ENCODE assay signal across 20 cellular contexts in the genomic region with DNA sequence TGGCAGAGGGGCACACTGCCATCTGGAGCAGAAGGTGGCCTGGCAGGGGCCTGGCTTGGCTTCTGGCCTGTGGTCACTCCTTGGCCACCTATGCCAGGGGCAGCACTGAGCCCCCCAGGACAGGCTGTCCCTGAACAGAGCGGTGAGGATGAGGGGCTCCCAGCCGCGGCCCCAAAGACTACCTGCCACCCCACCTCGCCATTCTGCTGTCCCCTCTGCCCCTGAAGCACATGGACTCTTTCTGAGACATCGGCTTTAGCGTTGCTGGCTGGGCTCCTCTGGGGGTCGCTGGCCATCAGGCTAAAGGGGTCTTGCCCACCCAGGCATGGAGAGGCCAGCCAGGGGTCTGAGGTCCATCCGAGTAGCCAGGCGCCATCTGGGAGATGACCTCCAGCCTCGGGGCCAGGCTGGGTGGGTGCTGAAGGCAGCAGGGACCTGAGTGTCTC.
"Had no signal": no experiment of that assay in that cellular context is flagged by ENCODE, and none has a peak within 500 bp of the region (broad histone marks: within the 10 kb centered on the region; RNA-seq: fewer than 3 reads in every experiment).

No MANE protein-coding gene starts in this region.

- H3K27me3 ChIP-seq: hepatocyte had no signal

- H3K9me3 ChIP-seq: ascending aorta, left lung had no signal

- H3K36me3 Mint-ChIP-seq: activated CD4-positive, alpha-beta memory T cell treated with anti-CD3 and anti-CD28 coated beads for 36 hours; activated CD8-positive, alpha-beta memory T cell treated with anti-CD3 and anti-CD28 coated beads, Interleukin-2, amount 10 ng/mL, durations not matched to agents 7 days and 5 days had no signal

- H3K4me1 Mint-ChIP-seq: activated CD4-positive, alpha-beta T cell treated with anti-CD3 and anti-CD28 coated beads for 36 hours; activated CD8-positive, alpha-beta memory T cell treated with anti-CD3 and anti-CD28 coated beads, Interleukin-2, amount 10 ng/mL, durations not matched to agents 7 days and 5 days; activated naive CD8-positive, alpha-beta T cell treated with anti-CD3 and anti-CD28 coated beads, Interleukin-2, amount 50 U/mL, for 24 hours had no signal

- H3K9ac ChIP-seq: parathyroid adenoma had no signal

- H3K4me3 Mint-ChIP-seq: activated CD4-positive, alpha-beta memory T cell treated with anti-CD3 and anti-CD28 coated beads for 36 hours; activated CD4-positive, alpha-beta T cell treated with anti-CD3 and anti-CD28 coated beads for 36 hours; activated CD8-positive, alpha-beta memory T cell treated with anti-CD3 and anti-CD28 coated beads, Interleukin-2, amount 10 ng/mL, durations not matched to agents 7 days and 5 days; activated naive CD4-positive, alpha-beta T cell treated with anti-CD3 and anti-CD28 coated beads for 36 hours; activated naive CD8-positive, alpha-beta T cell treated with anti-CD3 and anti-CD28 coated beads, Interleukin-2, amount 50 U/mL, for 24 hours; T-helper 17 cell had no signal

- H3K36me3 ChIP-seq: ascending aorta, left lung had no signal

- H3K27ac Mint-ChIP-seq: activated CD4-positive, alpha-beta memory T cell treated with anti-CD3 and anti-CD28 coated beads for 36 hours; activated CD4-positive, alpha-beta T cell treated with anti-CD3 and anti-CD28 coated beads for 36 hours; activated CD8-positive, alpha-beta memory T cell treated with anti-CD3 and anti-CD28 coated beads, Interleukin-2, amount 10 ng/mL, durations not matched to agents 7 days and 5 days; activated naive CD4-positive, alpha-beta T cell treated with anti-CD3 and anti-CD28 coated beads for 36 hours; activated naive CD8-positive, alpha-beta T cell treated with anti-CD3 and anti-CD28 coated beads, Interleukin-2, amount 50 U/mL, for 24 hours; activated T-helper 2 cell treated with anti-CD3 and anti-CD28 coated beads, Interferon-gamma antibody, Interleukin-2, Interleukin-4, amounts not matched to agents 10 μg/mL and 5 μg/mL and 100 μg/mL, durations not matched to agents 14 hours and 24 hours and 36 hours; T-helper 17 cell had no signal

- H3K4me3 ChIP-seq: hepatocyte, left lung, skin epidermis had no signal

- H3K9me3 Mint-ChIP-seq: activated CD4-positive, alpha-beta memory T cell treated with anti-CD3 and anti-CD28 coated beads for 36 hours; activated naive CD4-positive, alpha-beta T cell treated with anti-CD3 and anti-CD28 coated beads for 36 hours; activated naive CD8-positive, alpha-beta T cell treated with anti-CD3 and anti-CD28 coated beads, Interleukin-2, amount 50 U/mL, for 24 hours; activated T-helper 2 cell treated with anti-CD3 and anti-CD28 coated beads, Interferon-gamma antibody, Interleukin-2, Interleukin-4, amounts not matched to agents 10 μg/mL and 5 μg/mL and 100 μg/mL, durations not matched to agents 14 hours and 24 hours and 36 hours had no signal

- H3K4me1 ChIP-seq: ascending aorta, left lung, parathyroid adenoma had no signal

- FAIRE-seq: bronchial epithelial cell, endometrium had no signal

- H3K27ac ChIP-seq: ascending aorta, dorsolateral prefrontal cortex, hepatocyte, left lung, parathyroid adenoma, skin epidermis had no signal

- H2AFZ ChIP-seq: hepatocyte had no signal

- H3K79me2 ChIP-seq: hepatocyte, parathyroid adenoma had no signal

- DNase-seq: activated CD4-positive, alpha-beta memory T cell treated with anti-CD3 and anti-CD28 coated beads for 36 hours; activated CD4-positive, alpha-beta T cell treated with anti-CD3 and anti-CD28 coated beads for 36 hours; activated CD8-positive, alpha-beta memory T cell treated with anti-CD3 and anti-CD28 coated beads, Interleukin-2, amount 10 ng/mL, durations not matched to agents 7 days and 5 days; activated naive CD4-positive, alpha-beta T cell treated with anti-CD3 and anti-CD28 coated beads for 36 hours; activated naive CD8-positive, alpha-beta T cell treated with anti-CD3 and anti-CD28 coated beads, Interleukin-2, amount 50 U/mL, for 24 hours; activated T-cell treated with anti-CD3 and anti-CD28 coated beads, Interleukin-2, amount 50 U/mL, for 1 hour; islet precursor cell; stimulated activated CD4-positive, alpha-beta T cell treated with anti-CD3 and anti-CD28 coated beads, Interleukin-4, amount 100 ng/mL, for 24 hours; stimulated activated naive CD8-positive, alpha-beta T cell treated with anti-CD3 and anti-CD28 coated beads, Interleukin-15, Interleukin-2, amounts not matched to agents 100 U/mL and 50 U/mL, for 24 hours; trophoblast cell had no signal

- H3K4me2 ChIP-seq: hepatocyte had no signal
